ENCODE assay signal across 16 cellular contexts in genomic region chr17:77750427-77751043, GRCh38.
DNase-seq lines count a peak whose midpoint lies in the region; ATAC-seq and TF ChIP-seq lines count a peak whose summit lies in the region.
"Had no signal": no experiment of that assay in that cellular context is flagged by ENCODE, and none has a peak within 500 bp of the region (broad histone marks: within the 10 kb centered on the region; RNA-seq: fewer than 3 reads in every experiment).

No MANE protein-coding gene starts in this region.

- H3K36me3 ChIP-seq in sigmoid colon: no peaks in the 10 kb centered on the region
- no peaks in the 10 kb centered on the region for H3K36me3 ChIP-seq in A673 (ENCODE audit: insufficient read depth, low read length, poor library complexity, severe bottlenecking)
- H3K36me3 ChIP-seq: BLaER1 treated with 17β-estradiol and CSF1 and Interleukin-3, amounts not matched to agents 10 nM and 100 nM had no signal

- no TSS peak for BruUV-seq in A673 (replicated peaks; lab: Mats Ljungman, UMichigan)

- no peaks in the 10 kb centered on the region for H3K4me1 ChIP-seq in sigmoid colon
- no peaks in the 10 kb centered on the region for H3K4me1 ChIP-seq in A673 (ENCODE audit: insufficient read depth, low read length, poor library complexity, severe bottlenecking)

- intact Hi-C loops in Right ventricle myocardium inferior (cut with DNase I): no loop called here
- intact Hi-C loops in Right ventricle myocardium superior (cut with DNase I): no loop called here
- intact Hi-C loops in sigmoid colon (cut with DNase I): no loop called here
- intact Hi-C loops in A673 (cut with micrococcal nuclease; ENCODE audit: unreplicated experiment): no loop called here

- no peak for TF ChIP-seq POLR2A in sigmoid colon (IDR thresholded peaks at IDR 0.05)

- 72 to 85% methylated on average over 5 of the region's 5 CpGs for WGBS in sigmoid colon, 2 donors

- H3K9me3 ChIP-seq in sigmoid colon (no peaks in the 10 kb centered on the region), A673 (ENCODE audit: low read depth, low read length, poor library complexity, severe bottlenecking) (no peaks in the 10 kb centered on the region)

- no peak for TF ChIP-seq EP300 in sigmoid colon (IDR thresholded peaks at IDR 0.05)

- no peak for TF ChIP-seq CTCF in sigmoid colon (IDR thresholded peaks at IDR 0.05)
- TF ChIP-seq CTCF in A673 (conservative IDR thresholded peaks at IDR 0.05; ENCODE audit: low read depth, low read length): no peak

- peak; percentile 0 for DNase-seq in Right ventricle myocardium inferior (ENCODE audit: missing footprints)
- DNase-seq in Right ventricle myocardium superior: no peak
- DNase-seq in islet precursor cell: peak; percentile 48
- DNase-seq in sigmoid colon: peak; percentile 32
- no peak for DNase-seq in SW 1271 (lab: John Stamatoyannopoulos, UW)
- DNase-seq in NCI-H1694 (lab: John Stamatoyannopoulos, UW): no peak
- no peak for DNase-seq in A673 (ENCODE audit: low spot score)
- DNase-seq: 8988T; ACHN; Calu3; CD4-positive, alpha-beta T cell; DMS 273 treated with DMSO at 0.1 percent for 48 hours; GM23248; H9 had no signal

- POLR2A ChIA-PET in A673 (lab: Charles Lee; ENCODE audit: low non-redundant PET): no interaction called here

- no peaks in the 10 kb centered on the region for H3K27me3 ChIP-seq in sigmoid colon
- H3K27me3 ChIP-seq in A673 (replicated peaks; ENCODE audit: insufficient read depth, low read depth, low read length, poor library complexity): no peaks in the 10 kb centered on the region
- H3K27me3 ChIP-seq: BLaER1 treated with 17β-estradiol and CSF1 and Interleukin-3, amounts not matched to agents 10 nM and 100 nM had no signal

- CTCF ChIA-PET in A673 (lab: Charles Lee): no interaction called here

- no peak overlapping the region for H3K27ac ChIP-seq in sigmoid colon
- no peak overlapping the region for H3K27ac ChIP-seq in A673 (ENCODE audit: low read depth, low read length, poor library complexity, severe bottlenecking)
- H3K27ac ChIP-seq: BLaER1 treated with 17β-estradiol and CSF1 and Interleukin-3, amounts not matched to agents 10 nM and 100 nM; GM23248 had no signal

- no peak overlapping the region for H3K4me3 ChIP-seq in sigmoid colon
- no peak overlapping the region for H3K4me3 ChIP-seq in A673 (ENCODE audit: low read depth, low read length, poor library complexity, severe bottlenecking)
- H3K4me3 ChIP-seq: BLaER1 treated with 17β-estradiol and CSF1 and Interleukin-3, amounts not matched to agents 10 nM and 100 nM; GM23248 had no signal

- no peak for ATAC-seq in Right ventricle myocardium inferior
- ATAC-seq in Right ventricle myocardium superior (ENCODE audit: poor library complexity): no peak
- no peak for ATAC-seq in GM18907 (IDR thresholded peaks at IDR 0.05; ENCODE audit: unreplicated experiment)

Comparison
In these comparisons a context has a peak if more than half of its experiments do, and no peak if none do; other contexts are left out.
1. DNase-seq: peak in Right ventricle myocardium inferior (single experiment), islet precursor cell (single experiment) and sigmoid colon (single experiment); none in Right ventricle myocardium superior (single experiment), SW 1271 (0 of 2), NCI-H1694 (single experiment) and A673 (single experiment).